Comparison of ENCODE assay signal across 1 cellular context in the genomic region with DNA sequence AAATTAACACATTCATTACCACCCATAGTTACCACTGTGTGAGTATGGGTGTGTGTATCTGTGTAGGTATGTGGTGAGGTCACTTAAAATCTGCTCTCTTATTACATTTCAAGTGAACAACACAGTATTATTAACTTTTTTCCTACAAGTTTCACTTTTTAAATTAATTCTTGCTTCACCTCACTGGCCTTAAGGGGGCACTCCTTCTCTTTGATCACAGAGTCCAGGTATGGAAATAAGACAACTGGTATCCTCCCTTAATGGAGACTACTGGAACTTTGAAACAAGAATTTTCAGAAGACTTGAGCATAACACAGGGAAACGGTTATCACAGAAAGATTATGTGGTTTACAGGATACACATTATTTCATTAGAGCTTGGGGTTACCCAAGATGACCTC.
TF ChIP-seq lines count a peak whose summit lies in the region.

No MANE protein-coding gene starts in this region.

TF ChIP-seq in GM23338, 12 proteins besides CTCF, POLR2A, EP300 and RAD21 (continued from another document):
- TF ChIP-seq, protein P1, sequence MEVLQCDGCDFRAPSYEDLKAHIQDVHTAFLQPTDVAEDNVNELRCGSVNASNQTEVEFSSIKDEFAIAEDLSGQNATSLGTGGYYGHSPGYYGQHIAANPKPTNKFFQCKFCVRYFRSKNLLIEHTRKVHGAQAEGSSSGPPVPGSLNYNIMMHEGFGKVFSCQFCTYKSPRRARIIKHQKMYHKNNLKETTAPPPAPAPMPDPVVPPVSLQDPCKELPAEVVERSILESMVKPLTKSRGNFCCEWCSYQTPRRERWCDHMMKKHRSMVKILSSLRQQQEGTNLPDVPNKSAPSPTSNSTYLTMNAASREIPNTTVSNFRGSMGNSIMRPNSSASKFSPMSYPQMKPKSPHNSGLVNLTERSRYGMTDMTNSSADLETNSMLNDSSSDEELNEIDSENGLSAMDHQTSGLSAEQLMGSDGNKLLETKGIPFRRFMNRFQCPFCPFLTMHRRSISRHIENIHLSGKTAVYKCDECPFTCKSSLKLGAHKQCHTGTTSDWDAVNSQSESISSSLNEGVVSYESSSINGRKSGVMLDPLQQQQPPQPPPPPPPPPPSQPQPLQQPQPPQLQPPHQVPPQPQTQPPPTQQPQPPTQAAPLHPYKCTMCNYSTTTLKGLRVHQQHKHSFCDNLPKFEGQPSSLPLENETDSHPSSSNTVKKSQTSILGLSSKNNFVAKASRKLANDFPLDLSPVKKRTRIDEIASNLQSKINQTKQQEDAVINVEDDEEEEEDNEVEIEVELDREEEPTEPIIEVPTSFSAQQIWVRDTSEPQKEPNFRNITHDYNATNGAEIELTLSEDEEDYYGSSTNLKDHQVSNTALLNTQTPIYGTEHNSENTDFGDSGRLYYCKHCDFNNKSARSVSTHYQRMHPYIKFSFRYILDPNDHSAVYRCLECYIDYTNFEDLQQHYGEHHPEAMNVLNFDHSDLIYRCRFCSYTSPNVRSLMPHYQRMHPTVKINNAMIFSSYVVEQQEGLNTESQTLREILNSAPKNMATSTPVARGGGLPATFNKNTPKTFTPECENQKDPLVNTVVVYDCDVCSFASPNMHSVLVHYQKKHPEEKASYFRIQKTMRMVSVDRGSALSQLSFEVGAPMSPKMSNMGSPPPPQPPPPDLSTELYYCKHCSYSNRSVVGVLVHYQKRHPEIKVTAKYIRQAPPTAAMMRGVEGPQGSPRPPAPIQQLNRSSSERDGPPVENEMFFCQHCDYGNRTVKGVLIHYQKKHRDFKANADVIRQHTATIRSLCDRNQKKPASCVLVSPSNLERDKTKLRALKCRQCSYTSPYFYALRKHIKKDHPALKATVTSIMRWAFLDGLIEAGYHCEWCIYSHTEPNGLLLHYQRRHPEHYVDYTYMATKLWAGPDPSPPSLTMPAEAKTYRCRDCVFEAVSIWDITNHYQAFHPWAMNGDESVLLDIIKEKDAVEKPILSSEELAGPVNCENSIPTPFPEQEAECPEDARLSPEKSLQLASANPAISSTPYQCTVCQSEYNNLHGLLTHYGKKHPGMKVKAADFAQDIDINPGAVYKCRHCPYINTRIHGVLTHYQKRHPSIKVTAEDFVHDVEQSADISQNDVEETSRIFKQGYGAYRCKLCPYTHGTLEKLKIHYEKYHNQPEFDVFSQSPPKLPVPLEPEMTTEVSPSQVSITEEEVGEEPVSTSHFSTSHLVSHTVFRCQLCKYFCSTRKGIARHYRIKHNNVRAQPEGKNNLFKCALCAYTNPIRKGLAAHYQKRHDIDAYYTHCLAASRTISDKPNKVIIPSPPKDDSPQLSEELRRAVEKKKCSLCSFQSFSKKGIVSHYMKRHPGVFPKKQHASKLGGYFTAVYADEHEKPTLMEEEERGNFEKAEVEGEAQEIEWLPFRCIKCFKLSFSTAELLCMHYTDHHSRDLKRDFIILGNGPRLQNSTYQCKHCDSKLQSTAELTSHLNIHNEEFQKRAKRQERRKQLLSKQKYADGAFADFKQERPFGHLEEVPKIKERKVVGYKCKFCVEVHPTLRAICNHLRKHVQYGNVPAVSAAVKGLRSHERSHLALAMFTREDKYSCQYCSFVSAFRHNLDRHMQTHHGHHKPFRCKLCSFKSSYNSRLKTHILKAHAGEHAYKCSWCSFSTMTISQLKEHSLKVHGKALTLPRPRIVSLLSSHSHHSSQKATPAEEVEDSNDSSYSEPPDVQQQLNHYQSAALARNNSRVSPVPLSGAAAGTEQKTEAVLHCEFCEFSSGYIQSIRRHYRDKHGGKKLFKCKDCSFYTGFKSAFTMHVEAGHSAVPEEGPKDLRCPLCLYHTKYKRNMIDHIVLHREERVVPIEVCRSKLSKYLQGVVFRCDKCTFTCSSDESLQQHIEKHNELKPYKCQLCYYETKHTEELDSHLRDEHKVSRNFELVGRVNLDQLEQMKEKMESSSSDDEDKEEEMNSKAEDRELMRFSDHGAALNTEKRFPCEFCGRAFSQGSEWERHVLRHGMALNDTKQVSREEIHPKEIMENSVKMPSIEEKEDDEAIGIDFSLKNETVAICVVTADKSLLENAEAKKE (CRISPR knock-in tag; IDR thresholded peaks at IDR 0.05), result no peak
- TF ChIP-seq NANOG (IDR thresholded peaks at IDR 0.05; ENCODE audit: borderline replicate concordance), result no peak
